30 cellular contexts compared by ENCODE assay signal in the genomic region with DNA sequence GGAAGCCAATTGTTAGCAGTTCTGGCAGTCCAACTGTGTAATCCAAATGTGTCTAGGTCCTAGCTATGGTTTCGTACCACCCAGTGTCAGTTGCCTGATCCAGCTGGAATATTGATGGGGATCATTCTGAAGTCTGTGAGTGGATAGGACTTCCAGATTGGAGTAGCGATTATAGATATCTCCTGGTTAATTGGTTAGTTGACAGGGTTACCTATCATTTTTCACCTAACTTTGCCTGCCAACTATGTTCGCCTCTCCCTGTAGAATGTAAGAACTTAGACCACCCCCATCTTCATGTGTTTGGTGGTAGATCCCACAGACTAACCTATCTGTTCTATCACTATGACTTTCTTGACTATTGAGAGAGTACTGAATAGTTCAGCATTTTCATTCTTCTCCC. TPM values are rescaled to one million over a fixed set of nuclear protein-coding genes. Genes with fewer than 3 reads are reported as not detected.
A peak's percentile ranks its signal among the peaks of the same experiment; 100 is the strongest.
DNase-seq lines count a peak whose midpoint lies in the region; ATAC-seq, FAIRE-seq and TF ChIP-seq lines count a peak whose summit lies in the region.
"Had no signal": no experiment of that assay in that cellular context is flagged by ENCODE, and none has a peak within 500 bp of the region (broad histone marks: within the 10 kb centered on the region; RNA-seq: fewer than 3 reads in every experiment).

No MANE protein-coding gene starts in this region.

- no peaks in the 10 kb centered on the region for H3K36me3 Mint-ChIP-seq in activated T-helper 1 cell treated with anti-CD3 and anti-CD28 coated beads, Interleukin-12 subunit alpha, Interleukin-12 subunit beta, Interleukin-2, Interleukin-4 antibody, amounts not matched to agents 30 ng/mL and 10 ng/mL and 1 ng/mL, durations not matched to agents 14 hours and 24 hours and 36 hours (ENCODE audit: low read depth)
- H3K36me3 Mint-ChIP-seq: CD14-positive monocyte; CD4-positive, alpha-beta memory T cell; CD4-positive, CD25-positive, alpha-beta regulatory T cell; CD8-positive, alpha-beta memory T cell had no signal

- H3K4me1 ChIP-seq in HEK293 (ENCODE audit: control insufficient read depth, insufficient read depth, low read length) (no peaks in the 10 kb centered on the region), K562 (replicated peaks in 1 of 2; ENCODE audit: control insufficient read depth in 2 of 2, insufficient read depth in 2 of 2, low read length in 2 of 2) (no peaks in the 10 kb centered on the region), esophagus muscularis mucosa (peaks cover 0 to 10% (median 4%) of the 10 kb centered on the region in 4 donors)
- H3K4me1 ChIP-seq: BE2C, BLaER1 had no signal

- H3K4me1 Mint-ChIP-seq in activated T-helper 1 cell treated with anti-CD3 and anti-CD28 coated beads, Interleukin-12 subunit alpha, Interleukin-12 subunit beta, Interleukin-2, Interleukin-4 antibody, amounts not matched to agents 30 ng/mL and 10 ng/mL and 1 ng/mL, durations not matched to agents 14 hours and 24 hours and 36 hours (ENCODE audit: low read depth): no peaks in the 10 kb centered on the region
- H3K4me1 Mint-ChIP-seq: CD14-positive monocyte; CD4-positive, alpha-beta memory T cell; CD4-positive, CD25-positive, alpha-beta regulatory T cell; CD8-positive, alpha-beta memory T cell had no signal

- H3K27me3 ChIP-seq in K562 (ENCODE audit: control insufficient read depth in 2 of 2, insufficient read depth in 2 of 2, low read length in 2 of 2) (no peaks in the 10 kb centered on the region), esophagus muscularis mucosa (no peaks in the 10 kb centered on the region)
- H3K27me3 ChIP-seq: BE2C, BLaER1 had no signal

- no peak for TF ChIP-seq RAD21 in K562 (CRISPR knock-in tag; conservative IDR thresholded peaks at IDR 0.05 in 1 of 2, IDR thresholded peaks at IDR 0.05 in 1 of 2)

- H3K4me2 ChIP-seq in K562 (ENCODE audit: insufficient read depth, low read length): no peak overlapping the region
- H3K4me2 ChIP-seq: BLaER1 had no signal

- TF ChIP-seq EP300 in K562 (IDR thresholded peaks at IDR 0.05; ENCODE audit: low read length) (no peak), esophagus muscularis mucosa (IDR thresholded peaks at IDR 0.05) (no peak)

- BruUV-seq in K562 (replicated peaks; lab: Mats Ljungman, UMichigan): no TSS peak

- FAIRE-seq in K562 (lab: Jason Lieb, UNC): no peak
- FAIRE-seq: A204.1, GM12878, GM12892, GM18507 had no signal

- H3K27me3 Mint-ChIP-seq in activated T-helper 1 cell treated with anti-CD3 and anti-CD28 coated beads, Interleukin-12 subunit alpha, Interleukin-12 subunit beta, Interleukin-2, Interleukin-4 antibody, amounts not matched to agents 30 ng/mL and 10 ng/mL and 1 ng/mL, durations not matched to agents 14 hours and 24 hours and 36 hours (ENCODE audit: insufficient read depth): peaks cover 2% of the 10 kb centered on the region
- H3K27me3 Mint-ChIP-seq: CD4-positive, CD25-positive, alpha-beta regulatory T cell; CD8-positive, alpha-beta memory T cell had no signal

- POLR2A ChIA-PET in HEK293 (lab: Yijun Ruan, JAX): interaction anchor here (0.7 kb wide), 1 partner anchor 16 kb away, joined by 3 read pairs; no protein-coding TSS in a partner anchor
- POLR2A ChIA-PET in K562 (lab: Yijun Ruan, JAX): no interaction called here

- H3K9me3 ChIP-seq in HEK293 (ENCODE audit: control insufficient read depth, insufficient read depth, low read depth, low read length) (no peaks in the 10 kb centered on the region), K562 (replicated peaks; ENCODE audit: control insufficient read depth, insufficient read depth, low read depth, low read length) (no peaks in the 10 kb centered on the region), esophagus muscularis mucosa (no peaks in the 10 kb centered on the region)
- H3K9me3 ChIP-seq: BE2C had no signal

- ATAC-seq in K562 (no peak), omental fat pad (ENCODE audit: low FRiP score) (no peak)
- ATAC-seq: GM12878 had no signal

- DNase-seq in K562 (ENCODE audit: extremely low read depth in 1 of 4, low spot score in 3 of 4) (no peak), esophagus muscularis mucosa (ENCODE audit: extremely low spot score) (peak; percentile 17), omental fat pad (ENCODE audit: low spot score) (no peak), LoVo (ENCODE audit: low spot score) (no peak), RKO (ENCODE audit: low spot score) (no peak)
- no peak for DNase-seq in activated T-helper 1 cell treated with anti-CD3 and anti-CD28 coated beads, Interleukin-12 subunit alpha, Interleukin-12 subunit beta, Interleukin-2, Interleukin-4 antibody, amounts not matched to agents 30 ng/mL and 10 ng/mL and 1 ng/mL, durations not matched to agents 14 hours and 24 hours and 36 hours (ENCODE audit: low spot score)
- DNase-seq: 8988T; ACHN; BE2C; C1 segment of cervical spinal cord; CD4-positive, alpha-beta memory T cell; CD4-positive, CD25-positive, alpha-beta regulatory T cell; CD8-positive, alpha-beta memory T cell; COR-L47; DMS 273 treated with DMSO at 0.1 percent for 48 hours; DMS153; DMS53; DMS79; DND-41; EL; GDM1 had no signal

- no peaks in the 10 kb centered on the region for H4K20me1 ChIP-seq in K562 (replicated peaks; ENCODE audit: control insufficient read depth, insufficient read depth, low read length)
- H4K20me1 ChIP-seq: BLaER1 had no signal

- H3K9me1 ChIP-seq in K562 (ENCODE audit: control insufficient read depth, insufficient read depth, low read length): no peaks in the 10 kb centered on the region

- intact Hi-C loops in K562 (cut with micrococcal nuclease): no loop called here
- intact Hi-C loops in esophagus muscularis mucosa (cut with DNase I): no loop called here
- intact Hi-C loops in activated T-helper 1 cell treated with anti-CD3 and anti-CD28 coated beads, Interleukin-12 subunit alpha, Interleukin-12 subunit beta, Interleukin-2, Interleukin-4 antibody, amounts not matched to agents 30 ng/mL and 10 ng/mL and 1 ng/mL, durations not matched to agents 14 hours and 24 hours and 36 hours (cut with micrococcal nuclease): no loop called here

- TF ChIP-seq CTCF in HEK293 (tag by site-specific recombination; IDR thresholded peaks at IDR 0.05) (no peak), K562 (IDR thresholded peaks at IDR 0.05 in 2 of 3, conservative IDR thresholded peaks at IDR 0.05 in 1 of 3; ENCODE audit: insufficient read depth in 2 of 3, low read depth in 1 of 3, low read length in 3 of 3) (no peak), esophagus muscularis mucosa (IDR thresholded peaks at IDR 0.05) (no peak), omental fat pad (IDR thresholded peaks at IDR 0.05) (no peak)

- H3K9ac ChIP-seq in K562 (ENCODE audit: insufficient read depth in 1 of 2, low read depth in 2 of 2, low read length in 2 of 2): no peak overlapping the region
- H3K9ac ChIP-seq: BLaER1 had no signal

- CTCF ChIA-PET in HEK293 (lab: Yijun Ruan, JAX): interaction anchor here (1.4 kb wide), 1 partner anchor 13 kb away, joined by 5 read pairs; no protein-coding TSS in a partner anchor
- CTCF ChIA-PET in K562 (lab: Yijun Ruan, JAX; ENCODE audit: low intra/inter-chr PET ratio): no interaction called here

- H3K36me3 ChIP-seq in HEK293 (ENCODE audit: control insufficient read depth in 2 of 2, insufficient read depth in 1 of 2, low read length in 2 of 2) (no peaks in the 10 kb centered on the region), K562 (ENCODE audit: control insufficient read depth, insufficient read depth, low read length) (no peaks in the 10 kb centered on the region), esophagus muscularis mucosa (peaks cover 0 to 22% (median 0%) of the 10 kb centered on the region in 4 donors)
- H3K36me3 ChIP-seq: BE2C, BLaER1 had no signal

- no peaks in the 10 kb centered on the region for H3K79me2 ChIP-seq in K562 (ENCODE audit: control insufficient read depth, insufficient read depth, low read length)

- H2AFZ ChIP-seq in K562 (ENCODE audit: low read depth, low read length): no peak overlapping the region

- no peak overlapping the region for H3K27ac ChIP-seq in HEK293 (ENCODE audit: extremely low read depth, low read depth, low read length)
- no peak overlapping the region for H3K27ac ChIP-seq in K562 (ENCODE audit: extremely low read depth, low read depth, low read length)
- no peak overlapping the region for H3K27ac ChIP-seq in esophagus muscularis mucosa (replicated peaks in 1 of 4)
- H3K27ac ChIP-seq: BLaER1 had no signal

- H3K4me3 ChIP-seq in HEK293 (ENCODE audit: low read depth, low read length) (no peak overlapping the region), K562 (no peak overlapping the region), esophagus muscularis mucosa (no peak overlapping the region)
- H3K4me3 ChIP-seq: BLaER1, GM12878 had no signal

- in situ Hi-C loops in K562 (cut with MboI): no loop called here

- H3K9me3 Mint-ChIP-seq in activated T-helper 1 cell treated with anti-CD3 and anti-CD28 coated beads, Interleukin-12 subunit alpha, Interleukin-12 subunit beta, Interleukin-2, Interleukin-4 antibody, amounts not matched to agents 30 ng/mL and 10 ng/mL and 1 ng/mL, durations not matched to agents 14 hours and 24 hours and 36 hours: peaks cover 6% of the 10 kb centered on the region

- H3K4me3 Mint-ChIP-seq in activated T-helper 1 cell treated with anti-CD3 and anti-CD28 coated beads, Interleukin-12 subunit alpha, Interleukin-12 subunit beta, Interleukin-2, Interleukin-4 antibody, amounts not matched to agents 30 ng/mL and 10 ng/mL and 1 ng/mL, durations not matched to agents 14 hours and 24 hours and 36 hours: no peak overlapping the region
- H3K4me3 Mint-ChIP-seq: CD14-positive monocyte; CD4-positive, alpha-beta memory T cell; CD4-positive, CD25-positive, alpha-beta regulatory T cell; CD8-positive, alpha-beta memory T cell had no signal

- no peak for TF ChIP-seq POLR2A in K562 (conservative IDR thresholded peaks at IDR 0.05)
- TF ChIP-seq POLR2A in esophagus muscularis mucosa (IDR thresholded peaks at IDR 0.05; ENCODE audit: low read depth): no peak

- H3K27ac Mint-ChIP-seq in activated T-helper 1 cell treated with anti-CD3 and anti-CD28 coated beads, Interleukin-12 subunit alpha, Interleukin-12 subunit beta, Interleukin-2, Interleukin-4 antibody, amounts not matched to agents 30 ng/mL and 10 ng/mL and 1 ng/mL, durations not matched to agents 14 hours and 24 hours and 36 hours: no peak overlapping the region
- H3K27ac Mint-ChIP-seq: CD14-positive monocyte; CD4-positive, alpha-beta memory T cell; CD4-positive, CD25-positive, alpha-beta regulatory T cell; CD8-positive, alpha-beta memory T cell had no signal

- WGBS in K562 (ENCODE audit: insufficient coverage, low coverage, missing lambda C conversion rate): 0% methylated on average over 3 of the region's 3 CpGs
- whole genome bisulfite sequencing in esophagus muscularis mucosa: 90% methylated on average over 3 of the region's 3 CpGs

RNA-seq across cellular contexts. Expression of a gene that starts 59.9 kb away (rescaled TPM):
- total RNA-seq in K562 (2011; cell fraction: chromatin; rRNA removed; ENCODE audit: low replicate concordance): 0.11 and 0.12 TPM in 2 replicates
- total RNA-seq in K562 (2011; cell fraction: nucleolus; rRNA removed): not detected in 2 replicates
- total RNA-seq in K562 (2011; cell fraction: nucleoplasm; rRNA removed): not detected in 2 replicates
- total RNA-seq in K562 (2014; rRNA removed) (0.05 TPM in 1 of 2 replicates, not detected in the other), K562 (2014; rRNA removed; fragmentation: Illumina TruSeq; extraction: Trizol) (0.04 and 0.10 TPM in 2 replicates), K562 (2015; rRNA removed; fragmentation: Illumina TruSeq; extraction: Trizol) (0.11 TPM in 2 replicates), K562 (2021) (0.07 and 0.16 TPM in 2 replicates), esophagus muscularis mucosa (10 to 100 TPM in 3 of 4 donors, 1 to 10 TPM in 1; 7.5 to 17.4 (median 15.5) TPM), omental fat pad (10 to 100 TPM; 12.8 to 65.6 (median 28.4) TPM)
- polyA plus RNA-seq in K562 (2011; rRNA removed) (0.03 TPM in 1 of 2 replicates, not detected in the other), K562 (2014; fragmentation: Illumina TruSeq; extraction: Trizol) (0.03 and 0.04 TPM in 2 replicates), K562 (2014; fragmentation: Nextera tagmentation; extraction: Ambion mirVana) (under 1 TPM; 0.06 to 0.13 TPM), K562 (2014; rRNA removed) (0.07 and 0.11 TPM in 2 replicates)
- polyA plus RNA-seq in K562 (2011; cell fraction: cytosol; rRNA removed): 0.01 TPM in 2 replicates
- polyA plus RNA-seq in K562 (2011; cell fraction: nucleus; rRNA removed): 0.03 TPM in 2 replicates
- 0.03 and 0.04 TPM in 2 replicates for polyA plus RNA-seq in K562 (2012)
- 0.11 TPM in 1 of 2 replicates, not detected in the other for polyA minus RNA-seq in K562 (2011; rRNA and poly(A)+ RNA removed)
- not detected in 2 replicates for polyA minus RNA-seq in K562 (2011; cell fraction: cytosol; rRNA and poly(A)+ RNA removed)
- under 0.01 TPM in 1 of 2 replicates, not detected in the other for polyA minus RNA-seq in K562 (2011; cell fraction: nucleus; rRNA and poly(A)+ RNA removed)
- not detected in 2 replicates for total RNA-seq in activated T-helper 1 cell treated with anti-CD3 and anti-CD28 coated beads, Interleukin-12 subunit alpha, Interleukin-12 subunit beta, Interleukin-2, Interleukin-4 antibody, amounts not matched to agents 30 ng/mL and 10 ng/mL and 1 ng/mL, durations not matched to agents 14 hours and 24 hours and 36 hours
- total RNA-seq: A673; CD4-positive, alpha-beta memory T cell; CD4-positive, CD25-positive, alpha-beta regulatory T cell; CD8-positive, alpha-beta memory T cell; G401; GM12878 had no signal
- polyA plus RNA-seq: CD14-positive monocyte; CD4-positive, alpha-beta memory T cell; CD4-positive, CD25-positive, alpha-beta regulatory T cell; CD8-positive, alpha-beta memory T cell; GM12878 had no signal
